ENCODE assay signal across 1 cellular context in the genomic region with DNA sequence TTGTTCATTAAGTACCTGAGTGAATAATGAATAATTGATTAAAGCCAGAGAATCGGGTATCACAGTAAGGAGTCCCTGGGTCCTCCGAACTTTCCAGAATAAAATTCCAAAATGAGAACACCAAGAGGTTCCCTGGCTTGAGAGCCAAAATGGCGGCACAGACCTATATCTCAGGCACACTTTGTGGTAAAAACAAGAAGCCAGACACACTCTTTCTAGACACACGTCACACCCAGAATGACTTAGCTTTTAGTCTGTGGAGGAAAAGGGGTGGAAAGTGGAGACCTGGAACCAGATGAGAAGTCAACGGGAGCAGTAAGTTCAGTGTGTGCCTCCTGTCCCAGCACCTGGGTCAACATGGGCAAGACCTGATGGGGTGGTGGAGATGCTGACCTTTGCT.
TF ChIP-seq lines count a peak whose summit lies in the region.

No MANE protein-coding gene starts in this region.

TF ChIP-seq in K562, 482 proteins besides CTCF, POLR2A, EP300 and RAD21:
- 0 out of 2 replicates have a peak, but pooled peaks have one; percentile 30 for TF ChIP-seq ZNF592 (IDR thresholded peaks at IDR 0.05)
- peak; percentile 16; the same call in 1 of the 2 replicates for TF ChIP-seq L3MBTL2 (IDR thresholded peaks at IDR 0.05)
- TF ChIP-seq FOXK2 (conservative IDR thresholded peaks at IDR 0.05 in 1 of 2, IDR thresholded peaks at IDR 0.05 in 1 of 2; ENCODE audit: low read depth in 2 of 2) = no peak
- TF ChIP-seq MYBL2 (IDR thresholded peaks at IDR 0.05; ENCODE audit: low read depth) = no peak
- TF ChIP-seq MYBL2 (CRISPR knock-in tag; IDR thresholded peaks at IDR 0.05; ENCODE audit: borderline replicate concordance) = no peak
- TF ChIP-seq, protein P1, sequence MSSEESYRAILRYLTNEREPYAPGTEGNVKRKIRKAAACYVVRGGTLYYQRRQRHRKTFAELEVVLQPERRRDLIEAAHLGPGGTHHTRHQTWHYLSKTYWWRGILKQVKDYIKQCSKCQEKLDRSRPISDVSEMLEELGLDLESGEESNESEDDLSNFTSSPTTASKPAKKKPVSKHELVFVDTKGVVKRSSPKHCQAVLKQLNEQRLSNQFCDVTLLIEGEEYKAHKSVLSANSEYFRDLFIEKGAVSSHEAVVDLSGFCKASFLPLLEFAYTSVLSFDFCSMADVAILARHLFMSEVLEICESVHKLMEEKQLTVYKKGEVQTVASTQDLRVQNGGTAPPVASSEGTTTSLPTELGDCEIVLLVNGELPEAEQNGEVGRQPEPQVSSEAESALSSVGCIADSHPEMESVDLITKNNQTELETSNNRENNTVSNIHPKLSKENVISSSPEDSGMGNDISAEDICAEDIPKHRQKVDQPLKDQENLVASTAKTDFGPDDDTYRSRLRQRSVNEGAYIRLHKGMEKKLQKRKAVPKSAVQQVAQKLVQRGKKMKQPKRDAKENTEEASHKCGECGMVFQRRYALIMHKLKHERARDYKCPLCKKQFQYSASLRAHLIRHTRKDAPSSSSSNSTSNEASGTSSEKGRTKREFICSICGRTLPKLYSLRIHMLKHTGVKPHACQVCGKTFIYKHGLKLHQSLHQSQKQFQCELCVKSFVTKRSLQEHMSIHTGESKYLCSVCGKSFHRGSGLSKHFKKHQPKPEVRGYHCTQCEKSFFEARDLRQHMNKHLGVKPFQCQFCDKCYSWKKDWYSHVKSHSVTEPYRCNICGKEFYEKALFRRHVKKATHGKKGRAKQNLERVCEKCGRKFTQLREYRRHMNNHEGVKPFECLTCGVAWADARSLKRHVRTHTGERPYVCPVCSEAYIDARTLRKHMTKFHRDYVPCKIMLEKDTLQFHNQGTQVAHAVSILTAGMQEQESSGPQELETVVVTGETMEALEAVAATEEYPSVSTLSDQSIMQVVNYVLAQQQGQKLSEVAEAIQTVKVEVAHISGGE (CRISPR knock-in tag; IDR thresholded peaks at IDR 0.05) = 0 out of 6 replicates have a peak, but pooled peaks of 1 of the 3 experiments have one; percentile 25
- peak; percentile 37; the same call in 1 of the 2 replicates for TF ChIP-seq C11orf30 (IDR thresholded peaks at IDR 0.05; ENCODE audit: low read depth)
- TF ChIP-seq YY1 (IDR thresholded peaks at IDR 0.05; ENCODE audit: borderline replicate concordance in 1 of 3, control insufficient read depth in 1 of 3, extremely low read depth in 1 of 3, insufficient read depth in 3 of 3, insufficient read length in 1 of 3, insufficient replicate concordance in 2 of 3, low read depth in 1 of 3, low read length in 2 of 3) = peak in 1 of 3 experiments; percentile 73
- no peak for TF ChIP-seq HES1 (IDR thresholded peaks at IDR 0.05; ENCODE audit: low read depth)
- TF ChIP-seq NFE2 (IDR thresholded peaks at IDR 0.05; ENCODE audit: low read depth) = peak; percentile 53; the same call in 1 of the 2 replicates
